In genomic region chr2:30448308-30448707, GRCh38 we compare ENCODE assay signal across 10 cellular contexts. TPM values are rescaled to one million over a fixed set of nuclear protein-coding genes. Genes with fewer than 3 reads are reported as not detected.
A peak's percentile ranks its signal among the peaks of the same experiment; 100 is the strongest.
DNase-seq lines count a peak whose midpoint lies in the region; ATAC-seq and TF ChIP-seq lines count a peak whose summit lies in the region.
"Had no signal": no experiment of that assay in that cellular context is flagged by ENCODE, and none has a peak within 500 bp of the region (broad histone marks: within the 10 kb centered on the region; RNA-seq: fewer than 3 reads in every experiment).

No MANE protein-coding gene starts in this region.

- no peaks in the 10 kb centered on the region for H3K9me3 ChIP-seq in hepatocyte (ENCODE audit: low read depth)
- H3K9me3 ChIP-seq: pancreas had no signal

- no peak overlapping the region for H3K27ac ChIP-seq in hepatocyte

- TF ChIP-seq CTCF in activated B cell treated with CpG ODN at 0.5 μM for 24 hours (IDR thresholded peaks at IDR 0.05) (no peak), hepatocyte (IDR thresholded peaks at IDR 0.05; ENCODE audit: poor library complexity) (no peak)

- peaks cover 8% of the 10 kb centered on the region for H3K36me3 Mint-ChIP-seq in activated T-cell treated with anti-CD3 and anti-CD28 coated beads, Interleukin-2, amount 50 U/mL, for 4 hours (ENCODE audit: insufficient read depth)
- H3K36me3 Mint-ChIP-seq in activated B cell treated with CpG ODN at 0.5 μM for 24 hours (ENCODE audit: low read depth) = peaks cover 11% of the 10 kb centered on the region

- POLR2A ChIA-PET in activated B cell treated with CpG ODN at 0.5 μM for 24 hours (lab: Charles Lee) = interaction anchor here (1.3 kb wide), 1 partner anchor 107 kb away, joined by 4 read pairs; no protein-coding TSS in a partner anchor

- H3K27me3 Mint-ChIP-seq in activated T-cell treated with anti-CD3 and anti-CD28 coated beads, Interleukin-2, amount 50 U/mL, for 4 hours (ENCODE audit: low read depth) = no peaks in the 10 kb centered on the region
- no peaks in the 10 kb centered on the region for H3K27me3 Mint-ChIP-seq in activated B cell treated with CpG ODN at 0.5 μM for 24 hours
- no peaks in the 10 kb centered on the region for H3K27me3 Mint-ChIP-seq in stimulated activated naive CD8-positive, alpha-beta T cell treated with anti-CD3 and anti-CD28 coated beads, Interleukin-15, amount 100 ng/mL, for 72 hours

- no peaks in the 10 kb centered on the region for H3K36me3 ChIP-seq in hepatocyte (replicated peaks; ENCODE audit: insufficient read depth, low read depth)
- H3K36me3 ChIP-seq: pancreas had no signal

- H3K27me3 ChIP-seq in hepatocyte = no peaks in the 10 kb centered on the region
- H3K27me3 ChIP-seq: pancreas had no signal

- no peaks in the 10 kb centered on the region for H3K9me2 ChIP-seq in hepatocyte (replicated peaks; ENCODE audit: insufficient read depth)

- H3K79me2 ChIP-seq in hepatocyte = peaks cover 51% of the 10 kb centered on the region

- no peak overlapping the region for H3K27ac Mint-ChIP-seq in activated B cell treated with CpG ODN at 0.5 μM for 24 hours
- H3K27ac Mint-ChIP-seq in stimulated activated naive CD8-positive, alpha-beta T cell treated with anti-CD3 and anti-CD28 coated beads, Interleukin-15, amount 100 ng/mL, for 72 hours = peak overlapping the region; percentile 34 to 99

- peak overlapping the region; percentile 84 for H3K4me3 ChIP-seq in hepatocyte

- peaks cover 36% of the 10 kb centered on the region for H3K4me1 Mint-ChIP-seq in activated T-cell treated with anti-CD3 and anti-CD28 coated beads, Interleukin-2, amount 50 U/mL, for 4 hours (ENCODE audit: low read depth)
- peaks cover 25% of the 10 kb centered on the region for H3K4me1 Mint-ChIP-seq in activated B cell treated with CpG ODN at 0.5 μM for 24 hours
- H3K4me1 Mint-ChIP-seq in stimulated activated naive CD8-positive, alpha-beta T cell treated with anti-CD3 and anti-CD28 coated beads, Interleukin-15, amount 100 ng/mL, for 72 hours = peaks cover 69% of the 10 kb centered on the region

- ATAC-seq in activated T-cell treated with anti-CD3 and anti-CD28 coated beads, Interleukin-2, amount 50 U/mL, for 4 hours = peak; percentile 59 to 66
- ATAC-seq in activated B cell treated with CpG ODN at 0.5 μM for 24 hours (ENCODE audit: low read depth) (no peak), HG03460 (IDR thresholded peaks at IDR 0.05; ENCODE audit: unreplicated experiment) (no peak)
- no peak for ATAC-seq in stimulated activated naive CD8-positive, alpha-beta T cell treated with anti-CD3 and anti-CD28 coated beads, Interleukin-15, amount 100 ng/mL, for 72 hours

- peak overlapping the region; percentile 93 for H3K4me3 Mint-ChIP-seq in activated T-cell treated with anti-CD3 and anti-CD28 coated beads, Interleukin-2, amount 50 U/mL, for 4 hours
- H3K4me3 Mint-ChIP-seq in activated B cell treated with CpG ODN at 0.5 μM for 24 hours = peak overlapping the region; percentile 96
- peak overlapping the region; percentile 95 to 97 for H3K4me3 Mint-ChIP-seq in stimulated activated naive CD8-positive, alpha-beta T cell treated with anti-CD3 and anti-CD28 coated beads, Interleukin-15, amount 100 ng/mL, for 72 hours

- WGBS in hepatocyte (ENCODE audit: low lambda C conversion rate, missing lambda C conversion rate) = 66% methylated on average over 4 of the region's 4 CpGs

- H3K4me2 ChIP-seq in hepatocyte = peak overlapping the region; percentile 93

- H3K9me3 Mint-ChIP-seq in activated T-cell treated with anti-CD3 and anti-CD28 coated beads, Interleukin-2, amount 50 U/mL, for 4 hours = no peaks in the 10 kb centered on the region
- no peaks in the 10 kb centered on the region for H3K9me3 Mint-ChIP-seq in activated B cell treated with CpG ODN at 0.5 μM for 24 hours
- no peaks in the 10 kb centered on the region for H3K9me3 Mint-ChIP-seq in stimulated activated naive CD8-positive, alpha-beta T cell treated with anti-CD3 and anti-CD28 coated beads, Interleukin-15, amount 100 ng/mL, for 72 hours

- H4K20me1 ChIP-seq in hepatocyte (ENCODE audit: insufficient read depth, poor library complexity, severe bottlenecking) = no peaks in the 10 kb centered on the region

- H2AFZ ChIP-seq in hepatocyte = no peak overlapping the region

- intact Hi-C loops in activated B cell treated with CpG ODN at 0.5 μM for 24 hours (cut with micrococcal nuclease) = no loop called here

- peaks cover 16% of the 10 kb centered on the region for H3K4me1 ChIP-seq in hepatocyte (ENCODE audit: insufficient read depth)

- CTCF ChIA-PET in activated B cell treated with CpG ODN at 0.5 μM for 24 hours (lab: Charles Lee) = interaction anchor here (1.8 to 2.3 kb wide), 2 partner anchors 218 to 239 kb away, joined by 6 to 7 read pairs; partner anchors contain the start of gene LBH

- no peak for DNase-seq in activated T-cell treated with anti-CD3 and anti-CD28 coated beads, Interleukin-2, amount 50 U/mL, for 4 hours
- DNase-seq in activated T-cell treated with anti-CD3 and anti-CD28 coated beads for 4 hours (no peak), activated B cell treated with CpG ODN at 0.5 μM for 24 hours (no peak), hepatocyte (ENCODE audit: low spot score) (no peak), NCI-H187 treated with DMSO at 0.1 percent for 48 hours (lab: John Stamatoyannopoulos, UW) (no peak), OCI-M2 (lab: John Stamatoyannopoulos, UW; ENCODE audit: unreplicated experiment) (no peak)
- no peak for DNase-seq in stimulated activated naive CD8-positive, alpha-beta T cell treated with anti-CD3 and anti-CD28 coated beads, Interleukin-15, amount 100 ng/mL, for 72 hours
- DNase-seq: stimulated activated naive CD4-positive, alpha-beta T cell treated with Interleukin-2 at 50 U/mL for 16 hours had no signal

RNA-seq across cellular contexts. Expression of gene LCLAT1, which starts 1.3 kb away (rescaled TPM):
- total RNA-seq in activated T-cell treated with anti-CD3 and anti-CD28 coated beads, Interleukin-2, amount 50 U/mL, for 4 hours = 10 to 100 TPM; 24.3 to 27.4 (median 26.2) TPM
- total RNA-seq in activated B cell treated with CpG ODN at 0.5 μM for 24 hours = 20.1 and 25.9 TPM in 2 replicates
- 13.6 and 15.4 TPM in 2 replicates for total RNA-seq in hepatocyte
- polyA plus RNA-seq in hepatocyte = 9.8 and 10.1 TPM in 2 replicates

Comparison
In these comparisons a context has a peak if more than half of its experiments do, and no peak if none do; other contexts are left out.
1. ATAC-seq: peak in activated T-cell treated with anti-CD3 and anti-CD28 coated beads, Interleukin-2, amount 50 U/mL, for 4 hours (2 of 2); none in activated B cell treated with CpG ODN at 0.5 μM for 24 hours (single experiment), stimulated activated naive CD8-positive, alpha-beta T cell treated with anti-CD3 and anti-CD28 coated beads, Interleukin-15, amount 100 ng/mL, for 72 hours (single experiment) and HG03460 (single experiment).
2. Peak in every context shown above with its lines, with median percentiles within 50 percentile points of each other: H3K4me3 Mint-ChIP-seq.